ENCODE assay signal across 23 cellular contexts in the genomic region with DNA sequence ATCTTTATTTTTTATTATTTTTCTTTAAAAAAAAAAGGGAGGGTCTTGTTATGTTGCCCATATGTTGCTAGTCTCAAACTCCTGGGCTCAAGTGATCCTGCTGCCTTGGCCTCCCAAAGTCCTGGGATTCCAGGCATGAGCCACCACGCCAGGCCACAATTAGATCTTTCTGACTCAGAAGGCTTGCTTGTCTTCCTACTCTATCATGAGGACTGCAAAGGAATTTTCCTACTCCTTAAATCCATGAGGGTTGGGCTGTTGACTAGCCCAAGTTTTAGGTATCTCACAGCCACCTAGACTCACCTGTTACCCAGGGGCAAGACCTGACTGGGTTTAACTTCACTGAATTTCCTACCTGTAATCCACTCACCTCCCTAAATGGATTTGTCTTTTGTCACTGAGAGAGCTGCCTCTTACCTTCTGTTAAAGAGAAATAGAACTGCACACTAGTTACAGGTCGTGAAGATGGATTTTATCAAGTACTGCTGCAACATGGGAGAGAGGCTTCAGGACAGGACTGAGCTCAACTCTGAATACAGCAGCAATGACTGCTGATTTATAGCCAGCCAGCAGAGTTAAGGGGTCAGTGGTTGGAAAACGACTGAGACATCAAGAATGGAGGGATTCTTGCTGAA.
DNase-seq lines count a peak whose midpoint lies in the region; ATAC-seq and TF ChIP-seq lines count a peak whose summit lies in the region.
"Had no signal": no experiment of that assay in that cellular context is flagged by ENCODE, and none has a peak within 500 bp of the region (broad histone marks: within the 10 kb centered on the region; RNA-seq: fewer than 3 reads in every experiment).

No MANE protein-coding gene starts in this region.

- H3K4me1 Mint-ChIP-seq in chondrocyte (ENCODE audit: low read depth): peaks cover 20% of the 10 kb centered on the region
- H3K4me1 Mint-ChIP-seq in stimulated activated effector memory CD8-positive, alpha-beta T cell treated with anti-CD3 and anti-CD28 coated beads, Interleukin-12 subunit alpha, Interleukin-12 subunit beta, amount 100 ng/mL, for 72 hours: peaks cover 5% of the 10 kb centered on the region
- H3K4me1 Mint-ChIP-seq: activated T-helper 17 cell treated with anti-CD3 and anti-CD28 coated beads, Interleukin-2, amount 50 U/mL, for 72 hours had no signal

- ATAC-seq in left ventricle myocardium superior (peak; percentile 36), heart right ventricle (no peak), HG03469 (IDR thresholded peaks at IDR 0.05; ENCODE audit: unreplicated experiment) (no peak)
- ATAC-seq in stimulated activated effector memory CD8-positive, alpha-beta T cell treated with anti-CD3 and anti-CD28 coated beads, Interleukin-12 subunit alpha, Interleukin-12 subunit beta, amount 100 ng/mL, for 72 hours: no peak
- ATAC-seq: K562 had no signal

- no peak overlapping the region for H3K27ac ChIP-seq in heart right ventricle
- H3K27ac ChIP-seq: left ventricle myocardium inferior, SK-N-MC, VCaP had no signal

- no peak for TF ChIP-seq CTCF in heart right ventricle (IDR thresholded peaks at IDR 0.05)
- no peak for TF ChIP-seq CTCF in chondrocyte (IDR thresholded peaks at IDR 0.05)

- H3K9me3 Mint-ChIP-seq in chondrocyte (ENCODE audit: low read depth): peaks cover 8% of the 10 kb centered on the region
- peaks cover 5% of the 10 kb centered on the region for H3K9me3 Mint-ChIP-seq in stimulated activated effector memory CD8-positive, alpha-beta T cell treated with anti-CD3 and anti-CD28 coated beads, Interleukin-12 subunit alpha, Interleukin-12 subunit beta, amount 100 ng/mL, for 72 hours

- peaks cover 0 to 8% (median 0%) of the 10 kb centered on the region in 9 donors for H3K4me1 ChIP-seq in heart right ventricle
- H3K4me1 ChIP-seq: left ventricle myocardium inferior had no signal

- no peaks in the 10 kb centered on the region for H3K27me3 ChIP-seq in heart right ventricle
- H3K27me3 ChIP-seq: heart left ventricle had no signal

- no peak overlapping the region for H3K4me3 Mint-ChIP-seq in chondrocyte (ENCODE audit: unreplicated experiment)
- H3K4me3 Mint-ChIP-seq in stimulated activated effector memory CD8-positive, alpha-beta T cell treated with anti-CD3 and anti-CD28 coated beads, Interleukin-12 subunit alpha, Interleukin-12 subunit beta, amount 100 ng/mL, for 72 hours: no peak overlapping the region
- H3K4me3 Mint-ChIP-seq: activated naive CD8-positive, alpha-beta T cell; activated T-helper 17 cell treated with anti-CD3 and anti-CD28 coated beads, Interleukin-2, amount 50 U/mL, for 72 hours had no signal

- peaks cover 0 to 14% (median 0%) of the 10 kb centered on the region in 11 donors for H3K9me3 ChIP-seq in heart right ventricle

- peak overlapping the region; percentile 4 for H3K27ac Mint-ChIP-seq in chondrocyte (ENCODE audit: unreplicated experiment)
- H3K27ac Mint-ChIP-seq in stimulated activated effector memory CD8-positive, alpha-beta T cell treated with anti-CD3 and anti-CD28 coated beads, Interleukin-12 subunit alpha, Interleukin-12 subunit beta, amount 100 ng/mL, for 72 hours: no peak overlapping the region
- H3K27ac Mint-ChIP-seq: activated naive CD8-positive, alpha-beta T cell; activated T-helper 17 cell treated with anti-CD3 and anti-CD28 coated beads, Interleukin-2, amount 50 U/mL, for 72 hours; progenitor cell of endocrine pancreas had no signal

- WGBS in heart right ventricle, 2 donors: 74 to 80% methylated on average over 3 of the region's 3 CpGs

- H3K36me3 Mint-ChIP-seq in chondrocyte (ENCODE audit: low read depth): peaks cover 1% of the 10 kb centered on the region
- no peaks in the 10 kb centered on the region for H3K36me3 Mint-ChIP-seq in stimulated activated effector memory CD8-positive, alpha-beta T cell treated with anti-CD3 and anti-CD28 coated beads, Interleukin-12 subunit alpha, Interleukin-12 subunit beta, amount 100 ng/mL, for 72 hours

- no peak for DNase-seq in left ventricle myocardium superior
- no peak for DNase-seq in heart right ventricle
- DNase-seq in chondrocyte (ENCODE audit: low spot score): no peak
- DNase-seq in myocyte (ENCODE audit: low read depth): peak; percentile 77
- DNase-seq in COLO668 (lab: John Stamatoyannopoulos, UW; ENCODE audit: unreplicated experiment): no peak
- no peak for DNase-seq in stimulated activated effector memory CD8-positive, alpha-beta T cell treated with anti-CD3 and anti-CD28 coated beads, Interleukin-12 subunit alpha, Interleukin-12 subunit beta, amount 100 ng/mL, for 72 hours (ENCODE audit: low spot score in 2 of 2)
- no peak for DNase-seq in NOMO-1 treated with dmso at 0.1 percent for 144 hours (lab: John Stamatoyannopoulos, UW; ENCODE audit: unreplicated experiment)
- DNase-seq: activated CD4-positive, alpha-beta T cell treated with anti-CD3 and anti-CD28 coated beads, Interleukin-2, amount 50 U/mL, for 1 hour; activated CD8-positive, alpha-beta memory T cell treated with anti-CD3 and anti-CD28 coated beads, Interleukin-2, amount 50 U/mL, for 4 hours; effector memory CD4-positive, alpha-beta T cell; heart left ventricle; left ventricle myocardium inferior; NCI-H1436 treated with DMSO at 0.1 percent for 48 hours; NCI-H524; stimulated activated naive CD4-positive, alpha-beta T cell; T-helper 2 cell had no signal

- no peak overlapping the region for H3K4me3 ChIP-seq in heart right ventricle
- H3K4me3 ChIP-seq: heart left ventricle, K562, left ventricle myocardium inferior, SK-N-MC had no signal

- peaks cover 0 to 7% (median 0%) of the 10 kb centered on the region in 9 donors for H3K36me3 ChIP-seq in heart right ventricle
- H3K36me3 ChIP-seq: left ventricle myocardium inferior had no signal

- peaks cover 2% of the 10 kb centered on the region for H3K27me3 Mint-ChIP-seq in chondrocyte (ENCODE audit: low read depth)
- H3K27me3 Mint-ChIP-seq: activated T-helper 17 cell treated with anti-CD3 and anti-CD28 coated beads, Interleukin-2, amount 50 U/mL, for 72 hours; progenitor cell of endocrine pancreas had no signal

- intact Hi-C loops in left ventricle myocardium superior (cut with micrococcal nuclease) (no loop called here), heart right ventricle (cut with DNase I) (no loop called here)
